ENCODE assay signal across 16 cellular contexts in the genomic region with DNA sequence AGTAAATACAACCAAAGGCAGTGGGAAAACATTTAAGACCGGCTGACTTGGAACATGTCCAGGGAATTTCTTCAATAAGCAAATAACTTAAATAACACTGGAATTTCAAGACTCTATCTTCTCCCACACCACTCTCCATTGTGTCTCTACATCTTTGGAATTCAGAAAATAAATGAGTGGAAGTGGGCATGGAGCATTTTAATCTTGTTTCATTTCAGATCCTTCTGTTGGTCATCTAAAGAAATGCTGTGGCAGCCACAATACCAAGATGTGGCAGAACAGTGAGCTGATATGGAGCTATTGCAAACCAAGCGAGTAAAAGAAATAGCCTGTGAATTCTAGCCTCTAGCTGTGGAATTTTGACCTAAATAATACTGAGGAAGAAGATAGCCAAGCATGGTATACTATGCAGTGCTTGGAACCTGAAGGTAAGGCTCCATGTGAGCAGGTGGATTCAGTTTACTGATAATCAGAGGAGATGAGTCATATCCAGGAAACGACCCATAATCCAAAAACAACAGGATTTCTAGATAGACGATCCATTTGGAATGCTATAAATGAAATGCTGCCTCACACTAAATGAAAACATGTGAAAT.
A peak's percentile ranks its signal among the peaks of the same experiment; 100 is the strongest.
DNase-seq lines count a peak whose midpoint lies in the region; ATAC-seq and TF ChIP-seq lines count a peak whose summit lies in the region.
"Had no signal": no experiment of that assay in that cellular context is flagged by ENCODE, and none has a peak within 500 bp of the region (broad histone marks: within the 10 kb centered on the region; RNA-seq: fewer than 3 reads in every experiment).

No MANE protein-coding gene starts in this region.

- H3K4me1 Mint-ChIP-seq in MCF 10A (ENCODE audit: insufficient read depth, unreplicated experiment) (peaks cover 10% of the 10 kb centered on the region), endothelial cell (ENCODE audit: unreplicated experiment) (no peaks in the 10 kb centered on the region)
- H3K4me1 Mint-ChIP-seq: activated CD4-positive, alpha-beta T cell treated with anti-CD3 and anti-CD28 coated beads, Interleukin-2, amount 10 ng/mL, durations not matched to agents 24 days and 14 days; stimulated activated memory B cell treated with anti-CD40 and anti-IgM and Interleukin-4, amounts not matched to agents 10 μg/mL and 1 μg/mL and 100 μg/mL, for 72 hours had no signal

- H3K9ac ChIP-seq in mammary epithelial cell (ENCODE audit: insufficient read depth, low read length) = no peak overlapping the region

- dilution Hi-C loops in mammary epithelial cell (cut with HindIII; ENCODE audit: low sequenced_read_pairs) = no loop called here

- intact Hi-C loops in MCF 10A (cut with micrococcal nuclease) (no loop called here), mammary epithelial cell (cut with micrococcal nuclease) (no loop called here)

- no peak overlapping the region for H3K4me2 ChIP-seq in mammary epithelial cell (ENCODE audit: insufficient read depth, low read depth, low read length)

- H2AFZ ChIP-seq in mammary epithelial cell (ENCODE audit: low read depth, low read length) = no peak overlapping the region

- no peaks in the 10 kb centered on the region for H3K36me3 ChIP-seq in mammary epithelial cell (ENCODE audit: insufficient read depth, low read length)
- H3K36me3 ChIP-seq: cardiac muscle cell, uterus had no signal

- in situ Hi-C loops in mammary epithelial cell (cut with MboI; ENCODE audit: low sequenced_read_pairs in 2 of 2) = no loop called here

- no peaks in the 10 kb centered on the region for H4K20me1 ChIP-seq in mammary epithelial cell (ENCODE audit: insufficient read depth, low read length)

- 19% methylated on average over 4 of the region's 4 CpGs for WGBS in mammary epithelial cell (ENCODE audit: low coverage, missing lambda C conversion rate)

- H3K9me3 Mint-ChIP-seq in MCF 10A (ENCODE audit: unreplicated experiment) (no peaks in the 10 kb centered on the region), endothelial cell (ENCODE audit: unreplicated experiment) (no peaks in the 10 kb centered on the region)
- H3K9me3 Mint-ChIP-seq: activated CD4-positive, alpha-beta T cell treated with anti-CD3 and anti-CD28 coated beads, Interleukin-2, amount 10 ng/mL, durations not matched to agents 24 days and 14 days; T-helper 2 cell treated with Interferon-gamma antibody and Interleukin-4, amounts not matched to agents 5 μg/mL and 100 μg/mL, for 36 hours had no signal

- no peaks in the 10 kb centered on the region for H3K4me1 ChIP-seq in mammary epithelial cell (ENCODE audit: insufficient read depth, low read length)
- H3K4me1 ChIP-seq: uterus had no signal

- no peaks in the 10 kb centered on the region for H3K27me3 Mint-ChIP-seq in MCF 10A (ENCODE audit: insufficient read depth, unreplicated experiment)
- no peaks in the 10 kb centered on the region for H3K27me3 Mint-ChIP-seq in endothelial cell (ENCODE audit: unreplicated experiment)
- H3K27me3 Mint-ChIP-seq: activated CD4-positive, alpha-beta T cell treated with anti-CD3 and anti-CD28 coated beads, Interleukin-2, amount 10 ng/mL, durations not matched to agents 24 days and 14 days; stimulated activated memory B cell treated with anti-CD40 and anti-IgM and Interleukin-4, amounts not matched to agents 10 μg/mL and 1 μg/mL and 100 μg/mL, for 72 hours had no signal

- no peak overlapping the region for H3K4me3 ChIP-seq in mammary epithelial cell (replicated peaks in 1 of 3; ENCODE audit: insufficient read depth in 1 of 3, low read depth in 2 of 3, low read length in 3 of 3)
- H3K4me3 ChIP-seq: cardiac muscle cell, uterus had no signal

- H3K9me3 ChIP-seq in mammary epithelial cell (replicated peaks; ENCODE audit: insufficient read depth, low read length) = no peaks in the 10 kb centered on the region
- H3K9me3 ChIP-seq: uterus had no signal

- BruUV-seq in MCF 10A (replicated peaks; lab: Mats Ljungman, UMichigan) (no TSS peak), mammary epithelial cell (replicated peaks; lab: Mats Ljungman, UMichigan) (no TSS peak)

- no peaks in the 10 kb centered on the region for H3K79me2 ChIP-seq in mammary epithelial cell (ENCODE audit: insufficient read depth, low read length)

- DNase-seq in MCF 10A (ENCODE audit: unreplicated experiment) (peak; percentile 20), mammary epithelial cell (no peak), fibroblast of the conjunctiva (ENCODE audit: low read depth) (peak; percentile 31), inferior parietal cortex (ENCODE audit: extremely low spot score) (no peak), T-helper 1 cell (no peak), endothelial cell (ENCODE audit: low spot score) (no peak)
- DNase-seq: activated CD4-positive, alpha-beta T cell treated with anti-CD3 and anti-CD28 coated beads, Interleukin-2, amount 10 ng/mL, durations not matched to agents 24 days and 14 days; DND-41; NCI-H1694 treated with DMSO at 0.1 percent for 48 hours; stimulated activated CD4-positive, alpha-beta T cell treated with anti-CD3 and anti-CD28 coated beads, Interleukin-4, amount 100 ng/mL, for 1 hour; uterus had no signal

- H3K36me3 Mint-ChIP-seq in MCF 10A (ENCODE audit: insufficient read depth, unreplicated experiment) (no peaks in the 10 kb centered on the region), endothelial cell (ENCODE audit: low read depth, unreplicated experiment) (no peaks in the 10 kb centered on the region)
- H3K36me3 Mint-ChIP-seq: stimulated activated memory B cell treated with anti-CD40 and anti-IgM and Interleukin-4, amounts not matched to agents 10 μg/mL and 1 μg/mL and 100 μg/mL, for 72 hours had no signal

- POLR2A ChIA-PET in MCF 10A (lab: Yijun Ruan, JAX) = no interaction called here

- TF ChIP-seq CTCF in MCF 10A (IDR thresholded peaks at IDR 0.05; ENCODE audit: unreplicated experiment) = no peak
- TF ChIP-seq CTCF in mammary epithelial cell (conservative IDR thresholded peaks at IDR 0.05 in 1 of 2, IDR thresholded peaks at IDR 0.05 in 1 of 2; ENCODE audit: extremely low read depth in 1 of 2, insufficient read depth in 1 of 2, low read depth in 1 of 2, low read length in 2 of 2) = no peak
- TF ChIP-seq CTCF in VCaP (conservative IDR thresholded peaks at IDR 0.05) = no peak
- no peak for TF ChIP-seq CTCF in endothelial cell (IDR thresholded peaks at IDR 0.05; ENCODE audit: unreplicated experiment)

- no peak overlapping the region for H3K4me3 Mint-ChIP-seq in MCF 10A (ENCODE audit: unreplicated experiment)
- no peak overlapping the region for H3K4me3 Mint-ChIP-seq in endothelial cell (ENCODE audit: unreplicated experiment)
- H3K4me3 Mint-ChIP-seq: activated CD4-positive, alpha-beta T cell treated with anti-CD3 and anti-CD28 coated beads, Interleukin-2, amount 10 ng/mL, durations not matched to agents 24 days and 14 days; stimulated activated memory B cell treated with anti-CD40 and anti-IgM and Interleukin-4, amounts not matched to agents 10 μg/mL and 1 μg/mL and 100 μg/mL, for 72 hours; T-helper 2 cell treated with Interferon-gamma antibody and Interleukin-4, amounts not matched to agents 5 μg/mL and 100 μg/mL, for 36 hours had no signal

- CTCF ChIA-PET in MCF 10A (lab: Yijun Ruan, JAX) (no interaction called here), mammary epithelial cell (lab: Charles Lee; ENCODE audit: low non-redundant PET) (no interaction called here)

- no peaks in the 10 kb centered on the region for H3K27me3 ChIP-seq in mammary epithelial cell (ENCODE audit: insufficient read depth, low read length)
- H3K27me3 ChIP-seq: cardiac muscle cell, uterus had no signal

- no peak for ATAC-seq in HG02610 (IDR thresholded peaks at IDR 0.05; ENCODE audit: unreplicated experiment)
- ATAC-seq: stimulated activated memory B cell treated with anti-CD40 and anti-IgM and Interleukin-4, amounts not matched to agents 10 μg/mL and 1 μg/mL and 100 μg/mL, for 72 hours had no signal

- H3K27ac ChIP-seq in mammary epithelial cell (ENCODE audit: insufficient read depth, low read depth, low read length) = no peak overlapping the region
- H3K27ac ChIP-seq in VCaP = peak overlapping the region; percentile 41
- H3K27ac ChIP-seq: cardiac muscle cell, uterus had no signal

- H3K27ac Mint-ChIP-seq in MCF 10A (ENCODE audit: low read depth, unreplicated experiment) = no peak overlapping the region
- H3K27ac Mint-ChIP-seq in endothelial cell (ENCODE audit: unreplicated experiment) = no peak overlapping the region
- H3K27ac Mint-ChIP-seq: activated CD4-positive, alpha-beta T cell treated with anti-CD3 and anti-CD28 coated beads, Interleukin-2, amount 10 ng/mL, durations not matched to agents 24 days and 14 days; stimulated activated memory B cell treated with anti-CD40 and anti-IgM and Interleukin-4, amounts not matched to agents 10 μg/mL and 1 μg/mL and 100 μg/mL, for 72 hours; T-helper 2 cell treated with Interferon-gamma antibody and Interleukin-4, amounts not matched to agents 5 μg/mL and 100 μg/mL, for 36 hours had no signal

Comparison
In these comparisons a context has a peak if more than half of its experiments do, and no peak if none do; other contexts are left out.
1. DNase-seq: peak in MCF 10A (single experiment) and fibroblast of the conjunctiva (single experiment); none in mammary epithelial cell (single experiment), inferior parietal cortex (single experiment), T-helper 1 cell (0 of 5) and endothelial cell (single experiment).